Comparison of ENCODE assay signal across 20 cellular contexts in genomic region chr18:40250218-40250617, GRCh38.
"Had no signal": no experiment of that assay in that cellular context is flagged by ENCODE, and none has a peak within 500 bp of the region (broad histone marks: within the 10 kb centered on the region; RNA-seq: fewer than 3 reads in every experiment).

No MANE protein-coding gene starts in this region.

- H3K36me3 ChIP-seq: breast epithelium, gastroesophageal sphincter, heart right ventricle, right atrium auricular region, transverse colon had no signal

- H3K27me3 ChIP-seq: breast epithelium, gastroesophageal sphincter, heart right ventricle, right atrium auricular region, transverse colon had no signal

- DNase-seq: activated CD4-positive, alpha-beta T cell treated with anti-CD3 and anti-CD28 coated beads, Interleukin-2, amount 10 ng/mL, durations not matched to agents 7 days and 5 days; activated CD8-positive, alpha-beta memory T cell treated with anti-CD3 and anti-CD28 coated beads, Interleukin-2, amount 50 U/mL, for 48 hours; activated gamma-delta T cell; activated naive CD8-positive, alpha-beta T cell treated with anti-CD3 and anti-CD28 coated beads for 36 hours; activated T-cell treated with anti-CD3 and anti-CD28 coated beads, Interleukin-2, amount 50 U/mL, for 72 hours; endodermal cell; heart right ventricle; mucosa of descending colon; naive thymus-derived CD4-positive, alpha-beta T cell; stimulated activated CD4-positive, alpha-beta T cell treated with anti-CD3 and anti-CD28 coated beads, Interleukin-15, amount 100 ng/mL, for 24 hours; stimulated activated CD4-positive, alpha-beta T cell treated with anti-CD3 and anti-CD28 coated beads, Interleukin-4, amount 100 ng/mL, for 1 hour; stimulated activated naive B cell treated with anti-CD40 and anti-IgM and Interleukin-4, amounts not matched to agents 10 μg/mL and 1 μg/mL and 100 μg/mL, for 72 hours; T-cell; T-helper 9 cell; transverse colon had no signal

- H3K36me3 Mint-ChIP-seq: activated naive CD8-positive, alpha-beta T cell treated with anti-CD3 and anti-CD28 coated beads for 36 hours; stimulated activated naive B cell treated with anti-CD40 and anti-IgM and Interleukin-4, amounts not matched to agents 10 μg/mL and 1 μg/mL and 100 μg/mL, for 72 hours; T-cell had no signal

- ATAC-seq: activated T-cell treated with anti-CD3 and anti-CD28 coated beads, Interleukin-2, amount 50 U/mL, for 72 hours; gastroesophageal sphincter; mucosa of descending colon; naive thymus-derived CD4-positive, alpha-beta T cell; stimulated activated naive B cell treated with anti-CD40 and anti-IgM and Interleukin-4, amounts not matched to agents 10 μg/mL and 1 μg/mL and 100 μg/mL, for 72 hours; T-cell had no signal

- H3K27ac Mint-ChIP-seq: activated CD4-positive, alpha-beta T cell treated with anti-CD3 and anti-CD28 coated beads, Interleukin-2, amount 10 ng/mL, durations not matched to agents 7 days and 5 days; activated naive CD8-positive, alpha-beta T cell treated with anti-CD3 and anti-CD28 coated beads for 36 hours; activated T-cell treated with anti-CD3 and anti-CD28 coated beads, Interleukin-2, amount 50 U/mL, for 72 hours; endodermal cell; naive thymus-derived CD4-positive, alpha-beta T cell; stimulated activated naive B cell treated with anti-CD40 and anti-IgM and Interleukin-4, amounts not matched to agents 10 μg/mL and 1 μg/mL and 100 μg/mL, for 72 hours; T-cell had no signal

- H3K9me3 ChIP-seq: breast epithelium, gastroesophageal sphincter, mucosa of descending colon, right atrium auricular region, transverse colon had no signal

- H3K4me1 ChIP-seq: breast epithelium, gastroesophageal sphincter, right atrium auricular region had no signal

- H3K4me3 ChIP-seq: breast epithelium, gastroesophageal sphincter, heart right ventricle, lung, mucosa of descending colon, right atrium auricular region, skin epidermis, transverse colon had no signal

- H3K27ac ChIP-seq: breast epithelium, gastroesophageal sphincter, heart right ventricle, right atrium auricular region, skin epidermis, transverse colon had no signal
